In genomic region chr1:99326215-99326949, GRCh38 we compare ENCODE assay signal across 13 cellular contexts.
DNase-seq lines count a peak whose midpoint lies in the region; ATAC-seq, FAIRE-seq and TF ChIP-seq lines count a peak whose summit lies in the region.
"Had no signal": no experiment of that assay in that cellular context is flagged by ENCODE, and none has a peak within 500 bp of the region (broad histone marks: within the 10 kb centered on the region; RNA-seq: fewer than 3 reads in every experiment).

No MANE protein-coding gene starts in this region.

- H3K4me3 ChIP-seq in brain microvascular endothelial cell (ENCODE audit: low read depth, low read length) (no peak overlapping the region), lower lobe of right lung (no peak overlapping the region)
- H3K4me3 ChIP-seq: HAP-1 had no signal

- no peaks in the 10 kb centered on the region for H3K36me3 Mint-ChIP-seq in CD14-positive monocyte

- H3K4me1 ChIP-seq in lower lobe of right lung, result no peaks in the 10 kb centered on the region
- H3K4me1 ChIP-seq: HAP-1, parathyroid adenoma had no signal

- intact Hi-C loops in lower lobe of right lung (cut with DNase I), result no loop called here
- intact Hi-C loops in CD14-positive monocyte (cut with micrococcal nuclease), result no loop called here

- H3K27me3 ChIP-seq in brain microvascular endothelial cell (replicated peaks) (no peaks in the 10 kb centered on the region), lower lobe of right lung (ENCODE audit: low read depth) (no peaks in the 10 kb centered on the region)

- in situ Hi-C loops in brain microvascular endothelial cell (cut with HindIII; ENCODE audit: low pct_ligation_motif_present, low sequenced_read_pairs), result no loop called here

- H3K9me3 ChIP-seq in lower lobe of right lung, result no peaks in the 10 kb centered on the region
- H3K9me3 ChIP-seq: HAP-1 had no signal

- FAIRE-seq in D721Med (lab: Jason Lieb, UNC) (no peak), GM19239 (lab: Jason Lieb, UNC) (no peak)
- FAIRE-seq: islet of Langerhans had no signal

- H3K36me3 ChIP-seq in brain microvascular endothelial cell (replicated peaks) (no peaks in the 10 kb centered on the region), lower lobe of right lung (no peaks in the 10 kb centered on the region)
- H3K36me3 ChIP-seq: HAP-1 had no signal

- H3K27ac ChIP-seq in brain microvascular endothelial cell (no peak overlapping the region), lower lobe of right lung (no peak overlapping the region)
- H3K27ac ChIP-seq: parathyroid adenoma had no signal

- no peak overlapping the region for H3K27ac Mint-ChIP-seq in CD14-positive monocyte

- DNase-seq in D721Med (ENCODE audit: insufficient read length, low spot score), result no peak
- DNase-seq in HT-29 (ENCODE audit: low spot score), result peak; percentile 23
- DNase-seq in brain microvascular endothelial cell, result no peak
- DNase-seq in lower lobe of right lung, result no peak
- DNase-seq in CD14-positive monocyte (ENCODE audit: low spot score), result no peak
- DNase-seq in GM19239 (ENCODE audit: insufficient read length, low spot score), result no peak
- no peak for DNase-seq in cerebellar nuclear complex (lab: John Stamatoyannopoulos, UW)
- DNase-seq: activated effector memory CD4-positive, alpha-beta T cell treated with Interleukin-2 at 50 U/mL for 16 hours; NCI-H187 treated with DMSO at 0.1 percent for 48 hours had no signal

- peak; percentile 14 for TF ChIP-seq CTCF in D721Med (IDR thresholded peaks at IDR 0.05; ENCODE audit: insufficient read depth, missing control alignments)
- TF ChIP-seq CTCF in brain microvascular endothelial cell (IDR thresholded peaks at IDR 0.05; ENCODE audit: low read depth, low read length, missing control alignments), result peak; percentile 62
- peak; percentile 12 for TF ChIP-seq CTCF in lower lobe of right lung (IDR thresholded peaks at IDR 0.05)
- TF ChIP-seq CTCF in CD14-positive monocyte (IDR thresholded peaks at IDR 0.05), result no peak

- H3K27me3 Mint-ChIP-seq in CD14-positive monocyte (ENCODE audit: low read depth in 3 of 3), result peaks cover 0 to 2% (median 0%) of the 10 kb centered on the region in 3 donors

- no peak overlapping the region for H3K4me3 Mint-ChIP-seq in CD14-positive monocyte

- H3K4me1 Mint-ChIP-seq in CD14-positive monocyte, result no peaks in the 10 kb centered on the region

- H3K9me3 Mint-ChIP-seq in CD14-positive monocyte, result peaks cover 0 to 3% (median 0%) of the 10 kb centered on the region in 7 donors

- ATAC-seq in lower lobe of right lung, result no peak
- no peak for ATAC-seq in HG03196 (IDR thresholded peaks at IDR 0.05; ENCODE audit: unreplicated experiment)
